In the genomic region with DNA sequence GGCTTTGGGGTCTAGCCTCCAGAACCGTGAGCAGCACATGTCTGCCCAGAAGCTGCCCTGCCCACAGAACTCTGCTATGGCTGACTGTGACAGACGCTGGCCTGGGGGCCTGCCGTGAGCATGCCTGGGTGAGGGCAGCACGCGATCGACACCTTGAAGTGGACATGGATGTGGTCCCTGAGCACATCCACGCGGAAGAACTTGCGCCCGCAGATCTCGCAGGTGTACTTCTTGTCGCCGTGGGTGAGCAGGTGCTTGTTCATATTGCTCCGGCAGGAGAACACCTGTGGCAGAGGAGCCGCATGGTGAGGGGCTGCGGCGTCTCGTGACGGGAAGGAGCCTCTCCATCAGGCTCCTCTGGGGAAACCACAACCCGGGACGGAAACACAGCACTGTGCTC, we compare ENCODE assay signal across 18 cellular contexts. TPM values are rescaled to one million over a fixed set of nuclear protein-coding genes. Genes with fewer than 3 reads are reported as not detected.
"Had no signal": no experiment of that assay in that cellular context is flagged by ENCODE, and none has a peak within 500 bp of the region (broad histone marks: within the 10 kb centered on the region; RNA-seq: fewer than 3 reads in every experiment).

No MANE protein-coding gene starts in this region.

- H3K4me3 Mint-ChIP-seq: activated CD4-positive, alpha-beta T cell treated with anti-CD3 and anti-CD28 coated beads, Interleukin-2, amount 10 ng/mL, durations not matched to agents 7 days and 5 days; activated naive CD8-positive, alpha-beta T cell; activated T-helper 1 cell treated with anti-CD3 and anti-CD28 coated beads, Interleukin-12 subunit alpha, Interleukin-12 subunit beta, Interleukin-2, Interleukin-4 antibody, amounts not matched to agents 30 ng/mL and 10 ng/mL and 1 ng/mL, durations not matched to agents 14 hours and 24 hours and 36 hours; brain; central memory CD8-positive, alpha-beta T cell; neural crest cell; T-helper 2 cell treated with Interferon-gamma antibody and Interleukin-4, amounts not matched to agents 5 μg/mL and 100 μg/mL, for 36 hours had no signal

- H3K9me3 ChIP-seq: esophagus muscularis mucosa, ovary, right lobe of liver, stomach, thoracic aorta had no signal

- H3K27ac ChIP-seq: coronary artery, esophagus muscularis mucosa, ovary, right lobe of liver, stomach, thoracic aorta had no signal

- H3K27me3 ChIP-seq: esophagus muscularis mucosa, ovary, right lobe of liver, stomach had no signal

- DNase-seq: activated CD4-positive, alpha-beta T cell treated with anti-CD3 and anti-CD28 coated beads, Interleukin-2, amount 10 ng/mL, durations not matched to agents 7 days and 5 days; activated CD4-positive, CD25-positive, alpha-beta regulatory T cell; left colon; ovary; stimulated activated CD4-positive, alpha-beta T cell treated with anti-CD3 and anti-CD28 coated beads, Interleukin-1b, Interleukin-23, amount 100 ng/mL, for 48 hours; stomach had no signal

- H3K9me3 Mint-ChIP-seq: activated CD4-positive, alpha-beta T cell treated with anti-CD3 and anti-CD28 coated beads, Interleukin-2, amount 10 ng/mL, durations not matched to agents 7 days and 5 days; activated T-helper 1 cell treated with anti-CD3 and anti-CD28 coated beads, Interleukin-12 subunit alpha, Interleukin-12 subunit beta, Interleukin-2, Interleukin-4 antibody, amounts not matched to agents 30 ng/mL and 10 ng/mL and 1 ng/mL, durations not matched to agents 14 hours and 24 hours and 36 hours; brain; central memory CD8-positive, alpha-beta T cell; neural crest cell; T-helper 2 cell treated with Interferon-gamma antibody and Interleukin-4, amounts not matched to agents 5 μg/mL and 100 μg/mL, for 36 hours had no signal

- H3K27me3 Mint-ChIP-seq: activated CD4-positive, alpha-beta T cell treated with anti-CD3 and anti-CD28 coated beads, Interleukin-2, amount 10 ng/mL, durations not matched to agents 7 days and 5 days; activated naive CD8-positive, alpha-beta T cell; brain; central memory CD8-positive, alpha-beta T cell had no signal

- H3K4me1 ChIP-seq: esophagus muscularis mucosa, right lobe of liver, stomach had no signal

- ATAC-seq: left colon, right lobe of liver had no signal

- H3K27ac Mint-ChIP-seq: activated CD4-positive, alpha-beta T cell treated with anti-CD3 and anti-CD28 coated beads, Interleukin-2, amount 10 ng/mL, durations not matched to agents 7 days and 5 days; activated naive CD8-positive, alpha-beta T cell; activated T-helper 1 cell treated with anti-CD3 and anti-CD28 coated beads, Interleukin-12 subunit alpha, Interleukin-12 subunit beta, Interleukin-2, Interleukin-4 antibody, amounts not matched to agents 30 ng/mL and 10 ng/mL and 1 ng/mL, durations not matched to agents 14 hours and 24 hours and 36 hours; brain; T-helper 2 cell treated with Interferon-gamma antibody and Interleukin-4, amounts not matched to agents 5 μg/mL and 100 μg/mL, for 36 hours had no signal

- H3K4me3 ChIP-seq: coronary artery, esophagus muscularis mucosa, lung, ovary, right lobe of liver, stomach, thoracic aorta had no signal

- H3K4me1 Mint-ChIP-seq: activated CD4-positive, alpha-beta T cell treated with anti-CD3 and anti-CD28 coated beads, Interleukin-2, amount 10 ng/mL, durations not matched to agents 7 days and 5 days; brain; central memory CD8-positive, alpha-beta T cell; neural crest cell had no signal

RNA-seq across cellular contexts. Expression of gene RIPK4, which starts 56.3 kb away (rescaled TPM):
- total RNA-seq: activated T-helper 1 cell treated with anti-CD3 and anti-CD28 coated beads, Interleukin-12 subunit alpha, Interleukin-12 subunit beta, Interleukin-2, Interleukin-4 antibody, amounts not matched to agents 30 ng/mL and 10 ng/mL and 1 ng/mL, durations not matched to agents 14 hours and 24 hours and 36 hours; neural crest cell; pulmonary artery endothelial cell had no signal
